In the genomic region with DNA sequence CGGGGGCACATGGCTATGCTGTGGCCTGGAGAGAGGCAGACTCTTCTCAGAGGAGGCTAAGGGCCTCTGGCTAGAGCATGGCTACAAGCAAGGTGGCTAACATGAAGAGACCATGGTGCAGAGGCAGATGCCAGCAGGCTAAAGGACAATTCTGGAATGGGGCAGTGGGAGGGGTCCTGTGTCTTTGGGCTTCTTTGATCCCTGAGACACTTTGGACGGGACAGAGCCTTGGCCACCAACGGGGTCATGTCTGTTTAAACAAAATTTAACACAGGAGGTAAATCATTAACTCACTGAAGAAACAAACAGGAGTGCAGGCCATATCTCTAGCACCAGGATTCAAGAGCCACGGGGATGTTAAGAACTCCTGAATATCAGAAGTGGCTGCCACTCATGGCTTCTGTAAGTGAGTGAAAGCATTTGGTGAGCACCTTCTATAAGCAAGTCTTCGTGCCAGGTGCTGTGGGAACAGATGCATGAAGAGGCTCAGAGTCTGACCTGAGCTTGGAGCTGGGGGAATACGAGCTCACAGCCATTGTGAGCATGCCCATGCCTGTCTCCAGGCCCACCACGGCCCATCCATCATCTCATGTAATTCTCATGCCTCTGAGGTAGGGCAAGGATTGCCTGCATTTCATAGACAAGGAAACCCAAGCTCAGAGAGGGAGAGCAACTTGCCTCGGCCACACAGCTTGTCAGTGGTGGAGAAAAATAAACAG, we compare ENCODE assay signal across 1 cellular context.
TF ChIP-seq lines count a peak whose summit lies in the region.

No MANE protein-coding gene starts in this region.

TF ChIP-seq in HepG2, 621 proteins besides CTCF, POLR2A, EP300 and RAD21 (continued from another document and continues in another):
- TF ChIP-seq, protein P1, sequence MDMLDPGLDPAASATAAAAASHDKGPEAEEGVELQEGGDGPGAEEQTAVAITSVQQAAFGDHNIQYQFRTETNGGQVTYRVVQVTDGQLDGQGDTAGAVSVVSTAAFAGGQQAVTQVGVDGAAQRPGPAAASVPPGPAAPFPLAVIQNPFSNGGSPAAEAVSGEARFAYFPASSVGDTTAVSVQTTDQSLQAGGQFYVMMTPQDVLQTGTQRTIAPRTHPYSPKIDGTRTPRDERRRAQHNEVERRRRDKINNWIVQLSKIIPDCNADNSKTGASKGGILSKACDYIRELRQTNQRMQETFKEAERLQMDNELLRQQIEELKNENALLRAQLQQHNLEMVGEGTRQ (IDR thresholded peaks at IDR 0.05; ENCODE audit: low read depth, low read length) = no peak
- TF ChIP-seq, protein P1 (CRISPR knock-in tag; IDR thresholded peaks at IDR 0.05; ENCODE audit: borderline replicate concordance) = no peak
- TF ChIP-seq ZMYM3 (CRISPR knock-in tag; IDR thresholded peaks at IDR 0.05) (peak; percentile 89), ZNF235 (CRISPR knock-in tag; IDR thresholded peaks at IDR 0.05; ENCODE audit: borderline replicate concordance) (no peak), ZNF780A (CRISPR knock-in tag; IDR thresholded peaks at IDR 0.05) (no peak), CREM (IDR thresholded peaks at IDR 0.05) (peak; percentile 87; the same call in 1 of the 2 replicates), CREM (CRISPR knock-in tag; IDR thresholded peaks at IDR 0.05) (no peak), ZNF766 (CRISPR knock-in tag; IDR thresholded peaks at IDR 0.05; ENCODE audit: borderline replicate concordance) (0 out of 2 replicates have a peak, but pooled peaks have one; percentile 81), MYC (CRISPR knock-in tag; IDR thresholded peaks at IDR 0.05; ENCODE audit: borderline replicate concordance) (peak; percentile 79; the same call in 1 of the 2 replicates), SIN3B (IDR thresholded peaks at IDR 0.05; ENCODE audit: low read length) (no peak), ZEB1 (IDR thresholded peaks at IDR 0.05; ENCODE audit: insufficient replicate concordance, low read depth) (no peak), ZKSCAN1 (IDR thresholded peaks at IDR 0.05; ENCODE audit: low read length) (no peak), MLLT10 (CRISPR knock-in tag; IDR thresholded peaks at IDR 0.05) (no peak), ZNF724P (CRISPR knock-in tag; IDR thresholded peaks at IDR 0.05; ENCODE audit: borderline replicate concordance) (no peak), ZNF570 (CRISPR knock-in tag; IDR thresholded peaks at IDR 0.05; ENCODE audit: borderline replicate concordance) (peak; percentile 19; the same call in 1 of the 2 replicates), KDM5A (IDR thresholded peaks at IDR 0.05; ENCODE audit: borderline replicate concordance, low read length) (no peak), FOXC1 (CRISPR knock-in tag; IDR thresholded peaks at IDR 0.05; ENCODE audit: borderline replicate concordance) (no peak), MXD4 (CRISPR knock-in tag; IDR thresholded peaks at IDR 0.05) (peak; percentile 56), SOX5 (CRISPR knock-in tag; IDR thresholded peaks at IDR 0.05; ENCODE audit: borderline replicate concordance) (peak; percentile 93), ZNF598 (CRISPR knock-in tag; IDR thresholded peaks at IDR 0.05; ENCODE audit: borderline replicate concordance) (no peak; the same call in 1 of the 2 replicates), ZNF678 (CRISPR knock-in tag; IDR thresholded peaks at IDR 0.05) (no peak), ZNF547 (CRISPR knock-in tag; IDR thresholded peaks at IDR 0.05) (0 out of 2 replicates have a peak, but pooled peaks have one; percentile 33), KLF9 (CRISPR knock-in tag; IDR thresholded peaks at IDR 0.05; ENCODE audit: low read depth) (peak; percentile 59; the same call in 1 of the 2 replicates), KDM3A (CRISPR knock-in tag; IDR thresholded peaks at IDR 0.05; ENCODE audit: low read depth) (no peak), ZNF383 (CRISPR knock-in tag; IDR thresholded peaks at IDR 0.05; ENCODE audit: borderline replicate concordance) (no peak), ISX (CRISPR knock-in tag; conservative IDR thresholded peaks at IDR 0.05) (no peak), PAF1 (CRISPR knock-in tag; IDR thresholded peaks at IDR 0.05) (no peak), HMG20A (CRISPR knock-in tag; IDR thresholded peaks at IDR 0.05; ENCODE audit: borderline replicate concordance) (peak; percentile 67; the same call in 1 of the 2 replicates), MTA3 (CRISPR knock-in tag; IDR thresholded peaks at IDR 0.05) (no peak), ADNP (CRISPR knock-in tag; IDR thresholded peaks at IDR 0.05) (no peak), ZNF773 (CRISPR knock-in tag; IDR thresholded peaks at IDR 0.05; ENCODE audit: borderline replicate concordance) (no peak), ATF7-NPFF (CRISPR knock-in tag; IDR thresholded peaks at IDR 0.05; ENCODE audit: low read depth) (no peak; the same call in 1 of the 2 replicates), STAT5B (CRISPR knock-in tag; IDR thresholded peaks at IDR 0.05) (no peak), POGZ (CRISPR knock-in tag; IDR thresholded peaks at IDR 0.05) (peak; percentile 44), HNRNPLL (IDR thresholded peaks at IDR 0.05; ENCODE audit: low read depth, low read length, poor library complexity, severe bottlenecking) (no peak), PAX8 (CRISPR knock-in tag; IDR thresholded peaks at IDR 0.05; ENCODE audit: borderline replicate concordance) (peak; percentile 73; the same call in 1 of the 2 replicates), ZNF430 (CRISPR knock-in tag; IDR thresholded peaks at IDR 0.05) (no peak), MEF2D (CRISPR knock-in tag; IDR thresholded peaks at IDR 0.05) (no peak), ATF7 (IDR thresholded peaks at IDR 0.05) (no peak), ATF7 (CRISPR knock-in tag; IDR thresholded peaks at IDR 0.05) (0 out of 2 replicates have a peak, but pooled peaks have one; percentile 10), ZSCAN21 (CRISPR knock-in tag; IDR thresholded peaks at IDR 0.05; ENCODE audit: borderline replicate concordance) (peak; percentile 53; the same call in 1 of the 2 replicates), ZNF713 (CRISPR knock-in tag; IDR thresholded peaks at IDR 0.05) (no peak)
- TF ChIP-seq, protein P2, sequence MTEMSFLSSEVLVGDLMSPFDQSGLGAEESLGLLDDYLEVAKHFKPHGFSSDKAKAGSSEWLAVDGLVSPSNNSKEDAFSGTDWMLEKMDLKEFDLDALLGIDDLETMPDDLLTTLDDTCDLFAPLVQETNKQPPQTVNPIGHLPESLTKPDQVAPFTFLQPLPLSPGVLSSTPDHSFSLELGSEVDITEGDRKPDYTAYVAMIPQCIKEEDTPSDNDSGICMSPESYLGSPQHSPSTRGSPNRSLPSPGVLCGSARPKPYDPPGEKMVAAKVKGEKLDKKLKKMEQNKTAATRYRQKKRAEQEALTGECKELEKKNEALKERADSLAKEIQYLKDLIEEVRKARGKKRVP (CRISPR knock-in tag; IDR thresholded peaks at IDR 0.05) = no peak; a peak in 1 of 4 replicates
- TF ChIP-seq, protein P3, sequence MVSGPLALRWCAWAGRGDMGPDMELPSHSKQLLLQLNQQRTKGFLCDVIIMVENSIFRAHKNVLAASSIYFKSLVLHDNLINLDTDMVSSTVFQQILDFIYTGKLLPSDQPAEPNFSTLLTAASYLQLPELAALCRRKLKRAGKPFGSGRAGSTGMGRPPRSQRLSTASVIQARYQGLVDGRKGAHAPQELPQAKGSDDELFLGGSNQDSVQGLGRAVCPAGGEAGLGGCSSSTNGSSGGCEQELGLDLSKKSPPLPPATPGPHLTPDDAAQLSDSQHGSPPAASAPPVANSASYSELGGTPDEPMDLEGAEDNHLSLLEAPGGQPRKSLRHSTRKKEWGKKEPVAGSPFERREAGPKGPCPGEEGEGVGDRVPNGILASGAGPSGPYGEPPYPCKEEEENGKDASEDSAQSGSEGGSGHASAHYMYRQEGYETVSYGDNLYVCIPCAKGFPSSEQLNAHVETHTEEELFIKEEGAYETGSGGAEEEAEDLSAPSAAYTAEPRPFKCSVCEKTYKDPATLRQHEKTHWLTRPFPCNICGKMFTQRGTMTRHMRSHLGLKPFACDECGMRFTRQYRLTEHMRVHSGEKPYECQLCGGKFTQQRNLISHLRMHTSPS (CRISPR knock-in tag; IDR thresholded peaks at IDR 0.05; ENCODE audit: low read depth) = no peak
- TF ChIP-seq, protein P4, sequence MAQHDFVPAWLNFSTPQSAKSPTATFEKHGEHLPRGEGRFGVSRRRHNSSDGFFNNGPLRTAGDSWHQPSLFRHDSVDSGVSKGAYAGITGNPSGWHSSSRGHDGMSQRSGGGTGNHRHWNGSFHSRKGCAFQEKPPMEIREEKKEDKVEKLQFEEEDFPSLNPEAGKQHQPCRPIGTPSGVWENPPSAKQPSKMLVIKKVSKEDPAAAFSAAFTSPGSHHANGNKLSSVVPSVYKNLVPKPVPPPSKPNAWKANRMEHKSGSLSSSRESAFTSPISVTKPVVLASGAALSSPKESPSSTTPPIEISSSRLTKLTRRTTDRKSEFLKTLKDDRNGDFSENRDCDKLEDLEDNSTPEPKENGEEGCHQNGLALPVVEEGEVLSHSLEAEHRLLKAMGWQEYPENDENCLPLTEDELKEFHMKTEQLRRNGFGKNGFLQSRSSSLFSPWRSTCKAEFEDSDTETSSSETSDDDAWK (CRISPR knock-in tag; IDR thresholded peaks at IDR 0.05) = no peak
- TF ChIP-seq, protein P5, sequence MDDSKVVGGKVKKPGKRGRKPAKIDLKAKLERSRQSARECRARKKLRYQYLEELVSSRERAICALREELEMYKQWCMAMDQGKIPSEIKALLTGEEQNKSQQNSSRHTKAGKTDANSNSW (CRISPR knock-in tag; IDR thresholded peaks at IDR 0.05; ENCODE audit: borderline replicate concordance) = 0 out of 2 replicates have a peak, but pooled peaks have one; percentile 69
- TF ChIP-seq, protein P6, sequence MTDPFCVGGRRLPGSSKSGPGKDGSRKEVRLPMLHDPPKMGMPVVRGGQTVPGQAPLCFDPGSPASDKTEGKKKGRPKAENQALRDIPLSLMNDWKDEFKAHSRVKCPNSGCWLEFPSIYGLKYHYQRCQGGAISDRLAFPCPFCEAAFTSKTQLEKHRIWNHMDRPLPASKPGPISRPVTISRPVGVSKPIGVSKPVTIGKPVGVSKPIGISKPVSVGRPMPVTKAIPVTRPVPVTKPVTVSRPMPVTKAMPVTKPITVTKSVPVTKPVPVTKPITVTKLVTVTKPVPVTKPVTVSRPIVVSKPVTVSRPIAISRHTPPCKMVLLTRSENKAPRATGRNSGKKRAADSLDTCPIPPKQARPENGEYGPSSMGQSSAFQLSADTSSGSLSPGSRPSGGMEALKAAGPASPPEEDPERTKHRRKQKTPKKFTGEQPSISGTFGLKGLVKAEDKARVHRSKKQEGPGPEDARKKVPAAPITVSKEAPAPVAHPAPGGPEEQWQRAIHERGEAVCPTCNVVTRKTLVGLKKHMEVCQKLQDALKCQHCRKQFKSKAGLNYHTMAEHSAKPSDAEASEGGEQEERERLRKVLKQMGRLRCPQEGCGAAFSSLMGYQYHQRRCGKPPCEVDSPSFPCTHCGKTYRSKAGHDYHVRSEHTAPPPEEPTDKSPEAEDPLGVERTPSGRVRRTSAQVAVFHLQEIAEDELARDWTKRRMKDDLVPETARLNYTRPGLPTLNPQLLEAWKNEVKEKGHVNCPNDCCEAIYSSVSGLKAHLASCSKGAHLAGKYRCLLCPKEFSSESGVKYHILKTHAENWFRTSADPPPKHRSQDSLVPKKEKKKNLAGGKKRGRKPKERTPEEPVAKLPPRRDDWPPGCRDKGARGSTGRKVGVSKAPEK (CRISPR knock-in tag; IDR thresholded peaks at IDR 0.05; ENCODE audit: borderline replicate concordance) = peak; percentile 25; the same call in 1 of the 2 replicates
- TF ChIP-seq, protein P7, sequence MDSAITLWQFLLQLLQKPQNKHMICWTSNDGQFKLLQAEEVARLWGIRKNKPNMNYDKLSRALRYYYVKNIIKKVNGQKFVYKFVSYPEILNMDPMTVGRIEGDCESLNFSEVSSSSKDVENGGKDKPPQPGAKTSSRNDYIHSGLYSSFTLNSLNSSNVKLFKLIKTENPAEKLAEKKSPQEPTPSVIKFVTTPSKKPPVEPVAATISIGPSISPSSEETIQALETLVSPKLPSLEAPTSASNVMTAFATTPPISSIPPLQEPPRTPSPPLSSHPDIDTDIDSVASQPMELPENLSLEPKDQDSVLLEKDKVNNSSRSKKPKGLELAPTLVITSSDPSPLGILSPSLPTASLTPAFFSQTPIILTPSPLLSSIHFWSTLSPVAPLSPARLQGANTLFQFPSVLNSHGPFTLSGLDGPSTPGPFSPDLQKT (CRISPR knock-in tag; IDR thresholded peaks at IDR 0.05; ENCODE audit: borderline replicate concordance) = no peak
- TF ChIP-seq, protein P8, sequence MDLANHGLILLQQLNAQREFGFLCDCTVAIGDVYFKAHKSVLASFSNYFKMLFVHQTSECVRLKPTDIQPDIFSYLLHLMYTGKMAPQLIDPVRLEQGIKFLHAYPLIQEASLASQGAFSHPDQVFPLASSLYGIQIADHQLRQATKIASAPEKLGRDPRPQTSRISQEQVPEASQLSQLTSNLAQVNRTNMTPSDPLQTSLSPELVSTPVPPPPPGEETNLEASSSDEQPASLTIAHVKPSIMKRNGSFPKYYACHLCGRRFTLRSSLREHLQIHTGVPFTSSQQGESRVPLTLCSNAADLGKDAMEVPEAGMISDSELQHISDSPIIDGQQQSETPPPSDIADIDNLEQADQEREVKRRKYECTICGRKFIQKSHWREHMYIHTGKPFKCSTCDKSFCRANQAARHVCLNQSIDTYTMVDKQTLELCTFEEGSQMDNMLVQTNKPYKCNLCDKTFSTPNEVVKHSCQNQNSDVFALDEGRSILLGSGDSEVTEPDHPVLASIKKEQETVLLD (CRISPR knock-in tag; IDR thresholded peaks at IDR 0.05; ENCODE audit: low read depth) = no peak
- TF ChIP-seq, protein P9, sequence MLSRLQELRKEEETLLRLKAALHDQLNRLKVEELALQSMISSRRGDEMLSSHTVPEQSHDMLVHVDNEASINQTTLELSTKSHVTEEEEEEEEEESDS (CRISPR knock-in tag; IDR thresholded peaks at IDR 0.05; ENCODE audit: borderline replicate concordance) = 0 out of 2 replicates have a peak, but pooled peaks have one; percentile 41
- TF ChIP-seq, protein P10, sequence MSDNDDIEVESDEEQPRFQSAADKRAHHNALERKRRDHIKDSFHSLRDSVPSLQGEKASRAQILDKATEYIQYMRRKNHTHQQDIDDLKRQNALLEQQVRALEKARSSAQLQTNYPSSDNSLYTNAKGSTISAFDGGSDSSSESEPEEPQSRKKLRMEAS (IDR thresholded peaks at IDR 0.05) = peak; percentile 85
- TF ChIP-seq, protein P11, sequence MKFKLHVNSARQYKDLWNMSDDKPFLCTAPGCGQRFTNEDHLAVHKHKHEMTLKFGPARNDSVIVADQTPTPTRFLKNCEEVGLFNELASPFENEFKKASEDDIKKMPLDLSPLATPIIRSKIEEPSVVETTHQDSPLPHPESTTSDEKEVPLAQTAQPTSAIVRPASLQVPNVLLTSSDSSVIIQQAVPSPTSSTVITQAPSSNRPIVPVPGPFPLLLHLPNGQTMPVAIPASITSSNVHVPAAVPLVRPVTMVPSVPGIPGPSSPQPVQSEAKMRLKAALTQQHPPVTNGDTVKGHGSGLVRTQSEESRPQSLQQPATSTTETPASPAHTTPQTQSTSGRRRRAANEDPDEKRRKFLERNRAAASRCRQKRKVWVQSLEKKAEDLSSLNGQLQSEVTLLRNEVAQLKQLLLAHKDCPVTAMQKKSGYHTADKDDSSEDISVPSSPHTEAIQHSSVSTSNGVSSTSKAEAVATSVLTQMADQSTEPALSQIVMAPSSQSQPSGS (CRISPR knock-in tag; IDR thresholded peaks at IDR 0.05) = peak; percentile 50; the same call in 1 of the 2 replicates
